ENCODE assay signal across 11 cellular contexts in the genomic region with DNA sequence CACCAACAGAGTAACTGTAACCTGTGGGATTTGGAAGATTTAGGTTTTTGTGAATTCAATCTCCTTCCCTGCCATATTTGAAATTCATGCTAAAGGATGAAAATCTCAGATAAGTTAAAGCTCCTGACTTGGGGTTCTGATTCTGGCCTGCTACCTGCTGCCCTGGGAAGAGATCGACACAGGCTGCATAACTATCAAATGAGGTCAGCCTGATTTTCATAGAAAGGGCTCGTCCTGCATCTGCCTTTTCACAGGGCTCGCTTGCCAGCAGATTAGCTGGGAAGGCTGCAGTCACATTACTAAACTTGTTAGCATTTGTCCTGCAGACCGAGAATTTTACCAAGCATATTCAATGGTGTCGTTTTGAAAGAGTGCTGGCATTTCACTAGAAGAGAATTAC. TPM values are rescaled to one million over a fixed set of nuclear protein-coding genes. Genes with fewer than 3 reads are reported as not detected.
DNase-seq lines count a peak whose midpoint lies in the region; ATAC-seq, FAIRE-seq and TF ChIP-seq lines count a peak whose summit lies in the region.
"Had no signal": no experiment of that assay in that cellular context is flagged by ENCODE, and none has a peak within 500 bp of the region (broad histone marks: within the 10 kb centered on the region; RNA-seq: fewer than 3 reads in every experiment).

No MANE protein-coding gene starts in this region.

- H3K36me3 Mint-ChIP-seq in HFFc6 (ENCODE audit: low read depth) = no peaks in the 10 kb centered on the region

- H3K9ac ChIP-seq in iPS-20b (ENCODE audit: low read depth, low read length) = peak overlapping the region; percentile 65; the same call in 1 of the 2 replicates

- no peak overlapping the region for H3K4me3 Mint-ChIP-seq in HFFc6
- H3K4me3 Mint-ChIP-seq: CD4-positive, alpha-beta T cell had no signal

- H3K4me1 Mint-ChIP-seq in HFFc6 (ENCODE audit: low read depth) = peaks cover 57% of the 10 kb centered on the region

- H3K27me3 ChIP-seq in bronchial epithelial cell (ENCODE audit: control insufficient read depth, insufficient read depth, low read length) (no peaks in the 10 kb centered on the region), iPS-20b (ENCODE audit: insufficient read depth, low read length) (no peaks in the 10 kb centered on the region)

- DNase-seq in HFFc6 (no peak), bronchial epithelial cell (ENCODE audit: low read depth) (peak; percentile 72), retina (peak; percentile 30), AG08396 (ENCODE audit: low spot score) (no peak), omental fat pad (ENCODE audit: low spot score) (no peak), cerebellar nuclear complex (lab: John Stamatoyannopoulos, UW) (no peak)
- DNase-seq: CD4-positive, alpha-beta T cell; stimulated activated naive CD4-positive, alpha-beta T cell; T1000 had no signal

- H3K4me3 ChIP-seq in bronchial epithelial cell (ENCODE audit: low read depth, low read length) (no peak overlapping the region), iPS-20b (ENCODE audit: low read length) (peak overlapping the region; percentile 41; the same call in 1 of the 2 replicates)

- ATAC-seq in HG03520 (IDR thresholded peaks at IDR 0.05; ENCODE audit: unreplicated experiment) (no peak), omental fat pad (ENCODE audit: low FRiP score) (no peak)

- H3K4me1 ChIP-seq in iPS-20b (ENCODE audit: insufficient read depth, low read length) = peaks cover 67% of the 10 kb centered on the region

- no peaks in the 10 kb centered on the region for H3K9me3 Mint-ChIP-seq in HFFc6
- H3K9me3 Mint-ChIP-seq: CD4-positive, alpha-beta T cell had no signal

- FAIRE-seq in bronchial epithelial cell (lab: Jason Lieb, UNC) = peak; percentile 58

- H3K27ac Mint-ChIP-seq in HFFc6 = peak overlapping the region; percentile 51
- H3K27ac Mint-ChIP-seq: CD4-positive, alpha-beta T cell had no signal

- TF ChIP-seq CTCF in HFFc6 (IDR thresholded peaks at IDR 0.05) (no peak), bronchial epithelial cell (IDR thresholded peaks at IDR 0.05; ENCODE audit: insufficient read depth, low read length, severe bottlenecking) (no peak), omental fat pad (IDR thresholded peaks at IDR 0.05) (no peak)

- H3K36me3 ChIP-seq in bronchial epithelial cell (ENCODE audit: control insufficient read depth, insufficient read depth, low read length) (peaks cover 6% of the 10 kb centered on the region), iPS-20b (ENCODE audit: insufficient read depth, low read depth, low read length) (no peaks in the 10 kb centered on the region)

- H3K27ac ChIP-seq in iPS-20b (ENCODE audit: low read length) = peak overlapping the region; percentile 35

- peaks cover 5% of the 10 kb centered on the region; the same call in 1 of the 2 replicates for H3K27me3 Mint-ChIP-seq in HFFc6 (ENCODE audit: insufficient read depth)
- H3K27me3 Mint-ChIP-seq: CD4-positive, alpha-beta T cell had no signal

- no peaks in the 10 kb centered on the region for H3K9me3 ChIP-seq in iPS-20b (ENCODE audit: insufficient read depth, low read depth, low read length)

RNA-seq across cellular contexts. Expression of a gene that starts 14.6 kb away (rescaled TPM):
- 10 to 100 TPM; 10.6 to 18.1 (median 16.0) TPM for total RNA-seq in HFFc6 (2021; fragmentation: NEBNext Ultra II Directional; extraction: Animal tissue kit (Norgen Biotek cat#: 25700))
- total RNA-seq in bronchial epithelial cell (74.8 and 90.9 TPM in 2 replicates), omental fat pad (10 to 100 TPM; 38.6 to 86.3 (median 46.6) TPM)

Comparison
In these comparisons a context has a peak if more than half of its experiments do, and no peak if none do; other contexts are left out.
1. DNase-seq: peak in bronchial epithelial cell (single experiment) and retina (single experiment); none in HFFc6 (single experiment), AG08396 (single experiment), omental fat pad (single experiment) and cerebellar nuclear complex (0 of 2).